ENCODE assay signal across 16 cellular contexts in the genomic region with DNA sequence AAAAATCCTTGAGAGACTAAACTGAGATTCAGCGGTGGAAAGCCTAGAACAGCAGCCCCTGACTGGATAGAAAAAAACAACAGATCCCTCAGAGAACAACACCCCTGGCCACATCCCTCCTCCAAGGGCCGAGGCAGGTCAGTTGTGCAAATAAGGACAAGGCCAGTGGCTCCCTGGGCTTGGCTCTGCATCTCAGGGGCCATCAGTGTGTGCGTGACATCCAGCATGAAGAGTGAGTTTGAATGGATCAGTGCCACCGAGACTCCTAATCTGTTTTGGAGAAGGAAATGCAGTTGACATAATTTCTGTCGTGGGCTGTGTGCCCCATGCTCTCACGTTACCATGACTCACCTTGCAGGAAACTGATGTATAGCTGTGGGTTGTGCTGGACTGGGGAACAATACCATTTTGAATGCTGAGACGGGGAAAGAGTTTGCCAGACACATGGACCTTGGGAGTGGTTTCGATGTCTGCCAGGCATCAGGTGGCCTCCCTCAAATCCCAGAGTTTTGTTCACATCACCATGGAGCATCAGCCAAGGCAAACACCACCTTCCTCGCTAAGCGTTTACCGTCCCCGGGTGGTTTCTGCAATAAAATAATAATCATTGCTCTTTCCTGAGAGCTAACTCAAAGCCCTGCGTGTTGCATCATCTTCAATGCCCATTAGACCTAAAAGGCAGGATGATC.
DNase-seq lines count a peak whose midpoint lies in the region; TF ChIP-seq lines count a peak whose summit lies in the region.
"Had no signal": no experiment of that assay in that cellular context is flagged by ENCODE, and none has a peak within 500 bp of the region (broad histone marks: within the 10 kb centered on the region; RNA-seq: fewer than 3 reads in every experiment).

No MANE protein-coding gene starts in this region.

- BruUV-seq in A673 (replicated peaks; lab: Mats Ljungman, UMichigan) = no TSS peak

- intact Hi-C loops in A673 (cut with micrococcal nuclease; ENCODE audit: unreplicated experiment) = no loop called here
- intact Hi-C loops in activated CD4-positive, alpha-beta memory T cell treated with anti-CD3 and anti-CD28 coated beads for 36 hours (cut with micrococcal nuclease) = no loop called here

- H3K27ac Mint-ChIP-seq in activated CD4-positive, alpha-beta memory T cell treated with anti-CD3 and anti-CD28 coated beads for 36 hours = no peak overlapping the region
- H3K27ac Mint-ChIP-seq: activated B cell treated with CpG ODN at 0.5 μM for 24 hours; naive thymus-derived CD4-positive, alpha-beta T cell; stimulated activated naive CD8-positive, alpha-beta T cell treated with anti-CD3 and anti-CD28 coated beads, Interleukin-15, Interleukin-2, amounts not matched to agents 100 ng/mL and 50 ng/mL, for 24 hours had no signal

- no peaks in the 10 kb centered on the region for H3K36me3 Mint-ChIP-seq in activated CD4-positive, alpha-beta memory T cell treated with anti-CD3 and anti-CD28 coated beads for 36 hours
- H3K36me3 Mint-ChIP-seq: naive thymus-derived CD4-positive, alpha-beta T cell had no signal

- no peaks in the 10 kb centered on the region for H3K9me3 Mint-ChIP-seq in activated CD4-positive, alpha-beta memory T cell treated with anti-CD3 and anti-CD28 coated beads for 36 hours
- H3K9me3 Mint-ChIP-seq: activated B cell treated with CpG ODN at 0.5 μM for 24 hours; stimulated activated naive CD8-positive, alpha-beta T cell treated with anti-CD3 and anti-CD28 coated beads, Interleukin-15, Interleukin-2, amounts not matched to agents 100 ng/mL and 50 ng/mL, for 24 hours had no signal

- CTCF ChIA-PET in A673 (lab: Charles Lee) = no interaction called here
- CTCF ChIA-PET in HEK293 (lab: Yijun Ruan, JAX) = no interaction called here
- CTCF ChIA-PET in activated CD4-positive, alpha-beta memory T cell treated with anti-CD3 and anti-CD28 coated beads for 36 hours (lab: Charles Lee) = no interaction called here

- no peak for TF ChIP-seq CTCF in A673 (conservative IDR thresholded peaks at IDR 0.05; ENCODE audit: low read depth, low read length)
- TF ChIP-seq CTCF in HEK293 (tag by site-specific recombination; IDR thresholded peaks at IDR 0.05) = no peak

- H3K4me3 Mint-ChIP-seq in activated CD4-positive, alpha-beta memory T cell treated with anti-CD3 and anti-CD28 coated beads for 36 hours = no peak overlapping the region
- H3K4me3 Mint-ChIP-seq: activated B cell treated with CpG ODN at 0.5 μM for 24 hours; naive thymus-derived CD4-positive, alpha-beta T cell; stimulated activated naive CD8-positive, alpha-beta T cell treated with anti-CD3 and anti-CD28 coated beads, Interleukin-15, Interleukin-2, amounts not matched to agents 100 ng/mL and 50 ng/mL, for 24 hours had no signal

- H3K27me3 Mint-ChIP-seq in activated CD4-positive, alpha-beta memory T cell treated with anti-CD3 and anti-CD28 coated beads for 36 hours = no peaks in the 10 kb centered on the region
- H3K27me3 Mint-ChIP-seq: activated B cell treated with CpG ODN at 0.5 μM for 24 hours; stimulated activated naive CD8-positive, alpha-beta T cell treated with anti-CD3 and anti-CD28 coated beads, Interleukin-15, Interleukin-2, amounts not matched to agents 100 ng/mL and 50 ng/mL, for 24 hours had no signal

- H3K4me1 ChIP-seq in A673 (ENCODE audit: insufficient read depth, low read length, poor library complexity, severe bottlenecking) (no peaks in the 10 kb centered on the region), HEK293 (ENCODE audit: control insufficient read depth, insufficient read depth, low read length) (no peaks in the 10 kb centered on the region; the same call in 1 of the 2 replicates)
- H3K4me1 ChIP-seq: gastrocnemius medialis, right lobe of liver had no signal

- H3K27me3 ChIP-seq in A673 (replicated peaks; ENCODE audit: insufficient read depth, low read depth, low read length, poor library complexity) = no peaks in the 10 kb centered on the region
- H3K27me3 ChIP-seq: gastrocnemius medialis, right lobe of liver had no signal

- H3K36me3 ChIP-seq in A673 (ENCODE audit: insufficient read depth, low read length, poor library complexity, severe bottlenecking) (no peaks in the 10 kb centered on the region), HEK293 (ENCODE audit: control insufficient read depth in 2 of 2, insufficient read depth in 1 of 2, low read length in 2 of 2) (no peaks in the 10 kb centered on the region)
- H3K36me3 ChIP-seq: gastrocnemius medialis, right lobe of liver had no signal

- DNase-seq in A673 (ENCODE audit: low spot score) (peak; percentile 3), RKO (ENCODE audit: low spot score) (peak; percentile 30), glomerular endothelial cell (ENCODE audit: extremely low read depth, low read depth, low spot score) (peak; percentile 47), NCI-H524 treated with DMSO at 0.1 percent for 48 hours (lab: John Stamatoyannopoulos, UW) (no peak), DMS 273 (lab: John Stamatoyannopoulos, UW; ENCODE audit: unreplicated experiment) (no peak), SW480 (ENCODE audit: low spot score) (no peak)
- DNase-seq in activated CD4-positive, alpha-beta memory T cell treated with anti-CD3 and anti-CD28 coated beads for 36 hours = no peak
- DNase-seq: activated B cell treated with CpG ODN at 0.5 μM for 24 hours; activated T-cell treated with anti-CD3 and anti-CD28 coated beads for 4 hours; gastrocnemius medialis; naive thymus-derived CD4-positive, alpha-beta T cell; NCI-H774; right lobe of liver; stimulated activated CD4-positive, alpha-beta T cell treated with anti-CD3 and anti-CD28 coated beads, Interleukin-4, amount 100 ng/mL, for 4 hours had no signal

- H3K27ac ChIP-seq in A673 (ENCODE audit: low read depth, low read length, poor library complexity, severe bottlenecking) (no peak overlapping the region), HEK293 (ENCODE audit: extremely low read depth, low read depth, low read length) (no peak overlapping the region)
- H3K27ac ChIP-seq: gastrocnemius medialis, right lobe of liver had no signal

- H3K4me3 ChIP-seq in A673 (ENCODE audit: low read depth, low read length, poor library complexity, severe bottlenecking) (no peak overlapping the region), HEK293 (ENCODE audit: low read depth, low read length) (no peak overlapping the region)
- H3K4me3 ChIP-seq: gastrocnemius medialis, right lobe of liver had no signal

- POLR2A ChIA-PET in A673 (lab: Charles Lee; ENCODE audit: low non-redundant PET) = interaction anchor here (0.6 kb wide), 1 partner anchor 10 kb away, joined by 3 read pairs; no protein-coding TSS in a partner anchor
- POLR2A ChIA-PET in HEK293 (lab: Yijun Ruan, JAX) = no interaction called here
- POLR2A ChIA-PET in activated CD4-positive, alpha-beta memory T cell treated with anti-CD3 and anti-CD28 coated beads for 36 hours (lab: Charles Lee) = no interaction called here

- H3K4me1 Mint-ChIP-seq in activated CD4-positive, alpha-beta memory T cell treated with anti-CD3 and anti-CD28 coated beads for 36 hours (ENCODE audit: low read depth) = no peaks in the 10 kb centered on the region
- H3K4me1 Mint-ChIP-seq: activated B cell treated with CpG ODN at 0.5 μM for 24 hours; naive thymus-derived CD4-positive, alpha-beta T cell had no signal

- H3K9me3 ChIP-seq in A673 (ENCODE audit: low read depth, low read length, poor library complexity, severe bottlenecking) = no peaks in the 10 kb centered on the region
- no peaks in the 10 kb centered on the region for H3K9me3 ChIP-seq in HEK293 (ENCODE audit: control insufficient read depth, insufficient read depth, low read depth, low read length)
- H3K9me3 ChIP-seq: gastrocnemius medialis, right lobe of liver had no signal

TF ChIP-seq in HEK293, 187 proteins besides CTCF, POLR2A, EP300 and RAD21 (continues in another document):
- TF ChIP-seq MEIS1 (CRISPR knock-in tag; IDR thresholded peaks at IDR 0.05; ENCODE audit: borderline replicate concordance) (no peak), ZNF629 (tag by site-specific recombination; IDR thresholded peaks at IDR 0.05) (peak; percentile 53), ZNF558 (tag by site-specific recombination; IDR thresholded peaks at IDR 0.05) (0 out of 2 replicates have a peak, but pooled peaks have one; percentile 72), ZFHX2 (tag by site-specific recombination; conservative IDR thresholded peaks at IDR 0.05) (peak; percentile 66), ZNF785 (tag by site-specific recombination; IDR thresholded peaks at IDR 0.05) (no peak), FEZF1 (tag by site-specific recombination; IDR thresholded peaks at IDR 0.05) (peak; percentile 72), GLIS2 (tag by site-specific recombination; IDR thresholded peaks at IDR 0.05) (no peak), ZNF140 (tag by site-specific recombination; IDR thresholded peaks at IDR 0.05) (no peak), ZNF354C (tag by site-specific recombination; IDR thresholded peaks at IDR 0.05; ENCODE audit: borderline replicate concordance, low read depth) (no peak), ZNF184 (tag by site-specific recombination; IDR thresholded peaks at IDR 0.05) (0 out of 2 replicates have a peak, but pooled peaks have one; percentile 35), ZFP69B (tag by site-specific recombination; IDR thresholded peaks at IDR 0.05) (0 out of 2 replicates have a peak, but pooled peaks have one; percentile 58)
- TF ChIP-seq, protein P1, sequence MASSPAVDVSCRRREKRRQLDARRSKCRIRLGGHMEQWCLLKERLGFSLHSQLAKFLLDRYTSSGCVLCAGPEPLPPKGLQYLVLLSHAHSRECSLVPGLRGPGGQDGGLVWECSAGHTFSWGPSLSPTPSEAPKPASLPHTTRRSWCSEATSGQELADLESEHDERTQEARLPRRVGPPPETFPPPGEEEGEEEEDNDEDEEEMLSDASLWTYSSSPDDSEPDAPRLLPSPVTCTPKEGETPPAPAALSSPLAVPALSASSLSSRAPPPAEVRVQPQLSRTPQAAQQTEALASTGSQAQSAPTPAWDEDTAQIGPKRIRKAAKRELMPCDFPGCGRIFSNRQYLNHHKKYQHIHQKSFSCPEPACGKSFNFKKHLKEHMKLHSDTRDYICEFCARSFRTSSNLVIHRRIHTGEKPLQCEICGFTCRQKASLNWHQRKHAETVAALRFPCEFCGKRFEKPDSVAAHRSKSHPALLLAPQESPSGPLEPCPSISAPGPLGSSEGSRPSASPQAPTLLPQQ (tag by site-specific recombination; IDR thresholded peaks at IDR 0.05) = 0 out of 2 replicates have a peak, but pooled peaks have one; percentile 65

Comparison
In these comparisons a context has a peak if more than half of its experiments do, and no peak if none do; other contexts are left out.
1. DNase-seq: peak in A673 (single experiment), RKO (single experiment) and glomerular endothelial cell (single experiment); none in NCI-H524 treated with DMSO at 0.1 percent for 48 hours (single experiment), DMS 273 (single experiment), activated CD4-positive, alpha-beta memory T cell treated with anti-CD3 and anti-CD28 coated beads for 36 hours (single experiment) and SW480 (single experiment).